20 cellular contexts compared by ENCODE assay signal in the genomic region with DNA sequence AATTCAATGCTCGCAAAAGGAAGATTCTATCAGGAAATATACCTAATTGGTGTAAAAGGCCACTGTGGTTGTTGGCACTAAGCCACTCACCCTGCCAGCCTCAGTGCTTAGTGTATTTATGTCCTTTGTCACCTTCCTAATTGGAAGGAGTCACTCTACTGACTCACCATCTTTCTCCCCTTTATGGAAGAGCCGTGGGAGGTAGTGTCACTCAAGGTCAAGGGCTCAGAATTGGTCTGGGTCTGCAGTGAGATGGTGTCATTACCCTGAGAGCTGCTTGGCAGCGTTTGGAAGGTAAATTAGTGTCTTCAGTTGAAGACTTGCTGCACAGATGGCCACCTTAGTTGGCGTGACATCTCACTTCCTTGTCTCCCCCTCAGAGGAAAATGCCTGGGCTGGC. TPM values are rescaled to one million over a fixed set of nuclear protein-coding genes. Genes with fewer than 3 reads are reported as not detected.
DNase-seq lines count a peak whose midpoint lies in the region; ATAC-seq, FAIRE-seq and TF ChIP-seq lines count a peak whose summit lies in the region.
"Had no signal": no experiment of that assay in that cellular context is flagged by ENCODE, and none has a peak within 500 bp of the region (broad histone marks: within the 10 kb centered on the region; RNA-seq: fewer than 3 reads in every experiment).

No MANE protein-coding gene starts in this region.

- 31 to 68% (median 40%) methylated on average over 4 of the region's 4 CpGs for WGBS in small intestine, 3 donors

- no peak overlapping the region for H3K4me3 Mint-ChIP-seq in activated CD8-positive, alpha-beta T cell treated with anti-CD3 and anti-CD28 coated beads for 36 hours
- H3K4me3 Mint-ChIP-seq in activated CD8-positive, alpha-beta T cell treated with anti-CD3 and anti-CD28 coated beads, Interleukin-2, amount 10 ng/mL, durations not matched to agents 7 days and 5 days = no peak overlapping the region

- no peak for ATAC-seq in activated CD8-positive, alpha-beta T cell treated with anti-CD3 and anti-CD28 coated beads for 36 hours
- no peak for ATAC-seq in activated CD8-positive, alpha-beta T cell treated with anti-CD3 and anti-CD28 coated beads, Interleukin-2, amount 10 ng/mL, durations not matched to agents 7 days and 5 days
- no peak for ATAC-seq in HG03139 (IDR thresholded peaks at IDR 0.05; ENCODE audit: unreplicated experiment)
- ATAC-seq in HG03354 (IDR thresholded peaks at IDR 0.05; ENCODE audit: poor library complexity, severe bottlenecking, unreplicated experiment) = no peak

- H3K4me1 Mint-ChIP-seq in activated CD8-positive, alpha-beta T cell treated with anti-CD3 and anti-CD28 coated beads for 36 hours (ENCODE audit: low read depth) = peaks cover 13% of the 10 kb centered on the region
- H3K4me1 Mint-ChIP-seq in activated CD8-positive, alpha-beta T cell treated with anti-CD3 and anti-CD28 coated beads, Interleukin-2, amount 10 ng/mL, durations not matched to agents 7 days and 5 days (ENCODE audit: low read depth) = peaks cover 23% of the 10 kb centered on the region

- no peaks in the 10 kb centered on the region for H3K36me3 ChIP-seq in small intestine (ENCODE audit: control insufficient read depth in 2 of 2, insufficient read depth in 2 of 2, low read length in 2 of 2)
- H3K36me3 ChIP-seq: BE2C, ovary, stomach, vagina had no signal

- CTCF ChIA-PET in activated CD8-positive, alpha-beta T cell treated with anti-CD3 and anti-CD28 coated beads for 36 hours (lab: Charles Lee) = interaction anchor here (1.4 kb wide), 1 partner anchor 140 kb away, joined by 4 read pairs; no protein-coding TSS in a partner anchor
- CTCF ChIA-PET in activated CD8-positive, alpha-beta T cell treated with anti-CD3 and anti-CD28 coated beads, Interleukin-2, amount 10 ng/mL, durations not matched to agents 7 days and 5 days (lab: Charles Lee) = no interaction called here

- peaks cover 2 to 4% of the 10 kb centered on the region in 2 donors for H3K4me1 ChIP-seq in small intestine (ENCODE audit: control insufficient read depth in 2 of 2, insufficient read depth in 1 of 2, low read depth in 1 of 2, low read length in 1 of 2)
- H3K4me1 ChIP-seq: BE2C had no signal

- no peaks in the 10 kb centered on the region for H3K27me3 ChIP-seq in small intestine (ENCODE audit: control insufficient read depth in 2 of 2, insufficient read depth in 2 of 2, low read length in 2 of 2)
- H3K27me3 ChIP-seq: BE2C, ovary, stomach, vagina had no signal

- no peaks in the 10 kb centered on the region for H3K36me3 Mint-ChIP-seq in activated CD8-positive, alpha-beta T cell treated with anti-CD3 and anti-CD28 coated beads for 36 hours (ENCODE audit: low read depth)
- no peaks in the 10 kb centered on the region for H3K36me3 Mint-ChIP-seq in activated CD8-positive, alpha-beta T cell treated with anti-CD3 and anti-CD28 coated beads, Interleukin-2, amount 10 ng/mL, durations not matched to agents 7 days and 5 days (ENCODE audit: low read depth)
- H3K36me3 Mint-ChIP-seq: IgD-negative memory B cell had no signal

- intact Hi-C loops in activated CD8-positive, alpha-beta T cell treated with anti-CD3 and anti-CD28 coated beads for 36 hours (cut with micrococcal nuclease) = no loop called here

- peaks cover 5% of the 10 kb centered on the region for H3K27me3 Mint-ChIP-seq in activated CD8-positive, alpha-beta T cell treated with anti-CD3 and anti-CD28 coated beads for 36 hours
- H3K27me3 Mint-ChIP-seq in activated CD8-positive, alpha-beta T cell treated with anti-CD3 and anti-CD28 coated beads, Interleukin-2, amount 10 ng/mL, durations not matched to agents 7 days and 5 days (ENCODE audit: low read depth) = peaks cover 24% of the 10 kb centered on the region

- H3K9me3 ChIP-seq in small intestine (ENCODE audit: control insufficient read depth, low read depth) = no peaks in the 10 kb centered on the region
- H3K9me3 ChIP-seq: BE2C, ovary, stomach, vagina had no signal

- H3K27ac ChIP-seq in small intestine (ENCODE audit: low read depth in 1 of 2, low read length in 1 of 2) = no peak overlapping the region
- H3K27ac ChIP-seq: ovary, skin epidermis, stomach, vagina had no signal

- no peaks in the 10 kb centered on the region for H3K9me3 Mint-ChIP-seq in activated CD8-positive, alpha-beta T cell treated with anti-CD3 and anti-CD28 coated beads for 36 hours
- no peaks in the 10 kb centered on the region for H3K9me3 Mint-ChIP-seq in activated CD8-positive, alpha-beta T cell treated with anti-CD3 and anti-CD28 coated beads, Interleukin-2, amount 10 ng/mL, durations not matched to agents 7 days and 5 days (ENCODE audit: insufficient read depth)

- TF ChIP-seq CTCF in activated CD8-positive, alpha-beta T cell treated with anti-CD3 and anti-CD28 coated beads for 36 hours (IDR thresholded peaks at IDR 0.05) = no peak

- no peak overlapping the region for H3K4me3 ChIP-seq in small intestine (ENCODE audit: low read depth in 1 of 2, low read length in 2 of 2)
- H3K4me3 ChIP-seq: ovary, skin epidermis, stomach, vagina had no signal

- peak; percentile 35 for DNase-seq in activated CD8-positive, alpha-beta T cell treated with anti-CD3 and anti-CD28 coated beads for 36 hours
- DNase-seq in activated CD8-positive, alpha-beta T cell treated with anti-CD3 and anti-CD28 coated beads, Interleukin-2, amount 10 ng/mL, durations not matched to agents 7 days and 5 days = no peak
- peak; percentile 17 for DNase-seq in HT1080 (ENCODE audit: low read depth)
- peak; percentile 20 for DNase-seq in RPMI8226
- DNase-seq in small intestine = peak; percentile 42
- DNase-seq in NK-92 treated with Interleukin-12 subunit alpha and Interleukin-12 subunit beta, amount 100 ng/mL, for 24 hours (lab: John Stamatoyannopoulos, UW) = no peak
- DNase-seq: activated naive CD4-positive, alpha-beta T cell; BE2C; DMS53; effector CD4-positive, alpha-beta T cell; kidney; NCI-H187; ovary; stomach had no signal

- peak overlapping the region; percentile 40 for H3K27ac Mint-ChIP-seq in activated CD8-positive, alpha-beta T cell treated with anti-CD3 and anti-CD28 coated beads for 36 hours
- no peak overlapping the region for H3K27ac Mint-ChIP-seq in activated CD8-positive, alpha-beta T cell treated with anti-CD3 and anti-CD28 coated beads, Interleukin-2, amount 10 ng/mL, durations not matched to agents 7 days and 5 days
- H3K27ac Mint-ChIP-seq: IgD-negative memory B cell had no signal

- FAIRE-seq in small intestine (lab: Jason Lieb, UNC) = no peak
- FAIRE-seq: H54, kidney had no signal

- POLR2A ChIA-PET in activated CD8-positive, alpha-beta T cell treated with anti-CD3 and anti-CD28 coated beads for 36 hours (lab: Charles Lee) = no interaction called here
- POLR2A ChIA-PET in activated CD8-positive, alpha-beta T cell treated with anti-CD3 and anti-CD28 coated beads, Interleukin-2, amount 10 ng/mL, durations not matched to agents 7 days and 5 days (lab: Charles Lee) = no interaction called here

RNA-seq across cellular contexts. Expression of a gene that starts 41.7 kb away (rescaled TPM):
- 10 to 100 TPM; 26.4 to 26.6 TPM for total RNA-seq in activated CD8-positive, alpha-beta T cell treated with anti-CD3 and anti-CD28 coated beads for 36 hours
- 10 to 100 TPM; 27.6 to 30.2 TPM for total RNA-seq in activated CD8-positive, alpha-beta T cell treated with anti-CD3 and anti-CD28 coated beads, Interleukin-2, amount 10 ng/mL, durations not matched to agents 7 days and 5 days
- total RNA-seq in HT1080 (2014; rRNA removed; shearing (Covaris generic)) = 18.9 and 23.8 TPM in 2 replicates
- 18.4 and 20.4 TPM in 2 replicates for polyA plus RNA-seq in HT1080 (2015; cell fraction: cytosol; rRNA removed)
- 25.4 and 25.6 TPM in 2 replicates for polyA plus RNA-seq in HT1080 (2015; cell fraction: nucleus; rRNA removed)
- 10 to 100 TPM; 14.8 to 20.3 (median 19.2) TPM for polyA plus RNA-seq in small intestine

Comparison
In these comparisons a context has a peak if more than half of its experiments do, and no peak if none do; other contexts are left out.
1. DNase-seq: peak in activated CD8-positive, alpha-beta T cell treated with anti-CD3 and anti-CD28 coated beads for 36 hours (single experiment), HT1080 (single experiment), RPMI8226 (single experiment) and small intestine (single experiment); none in activated CD8-positive, alpha-beta T cell treated with anti-CD3 and anti-CD28 coated beads, Interleukin-2, amount 10 ng/mL, durations not matched to agents 7 days and 5 days (single experiment) and NK-92 treated with Interleukin-12 subunit alpha and Interleukin-12 subunit beta, amount 100 ng/mL, for 24 hours (single experiment).